In the genomic region with DNA sequence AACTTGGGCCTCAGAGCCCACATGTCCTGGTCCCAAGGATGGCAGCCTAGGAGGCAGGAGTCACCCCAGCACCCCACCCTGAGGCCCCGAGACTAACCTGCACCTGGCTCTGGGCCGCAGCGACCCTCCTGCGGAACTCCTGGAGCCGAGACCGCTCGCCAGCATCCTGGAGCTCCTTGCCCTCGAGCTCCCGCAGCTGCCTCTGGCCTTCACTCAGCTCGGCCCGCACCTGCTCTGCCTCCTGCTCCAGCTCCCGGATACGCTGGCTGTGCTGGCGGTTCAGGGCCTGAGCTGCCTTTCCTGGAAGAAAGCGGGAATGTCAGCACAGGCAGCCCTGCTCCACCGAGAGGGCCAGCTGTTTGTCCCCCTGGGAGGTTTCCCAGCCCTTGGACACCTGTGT, we compare ENCODE assay signal across 17 cellular contexts. TPM values are rescaled to one million over a fixed set of nuclear protein-coding genes. Genes with fewer than 3 reads are reported as not detected.
A peak's percentile ranks its signal among the peaks of the same experiment; 100 is the strongest.
DNase-seq lines count a peak whose midpoint lies in the region; ATAC-seq lines count a peak whose summit lies in the region.
"Had no signal": no experiment of that assay in that cellular context is flagged by ENCODE, and none has a peak within 500 bp of the region (broad histone marks: within the 10 kb centered on the region; RNA-seq: fewer than 3 reads in every experiment).

No MANE protein-coding gene starts in this region.

- H3K36me3 ChIP-seq in SJCRH30: peaks cover 10% of the 10 kb centered on the region

- no peak overlapping the region for H3K27ac ChIP-seq in SJCRH30

- no peak for ATAC-seq in HG03097 (IDR thresholded peaks at IDR 0.05; ENCODE audit: low FRiP score, unreplicated experiment)
- no peak for ATAC-seq in HG02610 (IDR thresholded peaks at IDR 0.05; ENCODE audit: unreplicated experiment)
- ATAC-seq in GM21360 (IDR thresholded peaks at IDR 0.05; ENCODE audit: unreplicated experiment): no peak

- DNase-seq in NCI-H1092 treated with DMSO at 0.1 percent for 48 hours (lab: John Stamatoyannopoulos, UW) (peak; percentile 7), NCI-H1092 (lab: John Stamatoyannopoulos, UW) (no peak), COLO668 (lab: John Stamatoyannopoulos, UW; ENCODE audit: unreplicated experiment) (peak; percentile 48), SJCRH30 (peak; percentile 55 to 56), myocyte (ENCODE audit: low read depth) (peak; percentile 17)
- DNase-seq: 8988T, DMS 273 treated with DMSO at 0.1 percent for 48 hours, GDM1, H9, NCI-H187, NCI-H345, NCI-H524 treated with DMSO at 0.1 percent for 48 hours, SK-N-SH had no signal

- no peaks in the 10 kb centered on the region for H3K4me1 ChIP-seq in SJCRH30

- H3K4me3 ChIP-seq in SJCRH30: no peak overlapping the region

- H3K27me3 ChIP-seq in SJCRH30: no peaks in the 10 kb centered on the region

- no peaks in the 10 kb centered on the region for H3K9me3 ChIP-seq in SJCRH30 (replicated peaks)
- H3K9me3 ChIP-seq: SK-N-SH had no signal

RNA-seq across cellular contexts. Expression of a gene that starts 13.2 kb away (rescaled TPM):
- 5.0 TPM in 2 replicates for total RNA-seq in SJCRH30 (2014; rRNA removed; shearing (Covaris generic))
- total RNA-seq in myocyte: 6.3 and 8.0 TPM in 2 replicates
- 7.7 TPM for polyA plus RNA-seq in myocyte (2012)
- polyA plus RNA-seq: CD14-positive monocyte had no signal

RNA-seq across cellular contexts. Expression of a gene that starts 37.1 kb away (rescaled TPM):
- total RNA-seq in SJCRH30 (2014; rRNA removed; shearing (Covaris generic)): not detected in 2 replicates
- 0.05 TPM in 2 replicates for total RNA-seq in myocyte
- 0.23 TPM for polyA plus RNA-seq in myocyte (2012)
- polyA plus RNA-seq: CD14-positive monocyte had no signal

RNA-seq across cellular contexts. Expression of a gene that starts 48.4 kb away (rescaled TPM):
- 1.4 and 2.0 TPM in 2 replicates for total RNA-seq in SJCRH30 (2014; rRNA removed; shearing (Covaris generic))
- total RNA-seq in myocyte: 7.1 and 7.3 TPM in 2 replicates
- polyA plus RNA-seq in myocyte (2012): 6.4 TPM

RNA-seq across cellular contexts. Expression of a gene that starts 48.5 kb away (rescaled TPM):
- not detected in 2 replicates for total RNA-seq in SJCRH30 (2014; rRNA removed; shearing (Covaris generic))
- total RNA-seq in myocyte: not detected in 2 replicates
- 0.04 TPM for polyA plus RNA-seq in myocyte (2012)
- total RNA-seq: H9 had no signal
- polyA plus RNA-seq: CD14-positive monocyte had no signal
